2 cellular contexts compared by ENCODE assay signal in genomic region chr7:44872787-44873186, GRCh38.
TF ChIP-seq lines count a peak whose summit lies in the region.

No MANE protein-coding gene starts in this region.

TF ChIP-seq in IMR-90, 13 proteins besides CTCF, POLR2A, EP300 and RAD21:
- no peak for TF ChIP-seq CEBPB (IDR thresholded peaks at IDR 0.05; ENCODE audit: low read depth, low read length)
- no peak for TF ChIP-seq FOS (IDR thresholded peaks at IDR 0.05; ENCODE audit: low read depth, low read length)
- TF ChIP-seq ELK1 (IDR thresholded peaks at IDR 0.05; ENCODE audit: borderline replicate concordance, low read depth, low read length): no peak
- TF ChIP-seq BHLHE40 (IDR thresholded peaks at IDR 0.05; ENCODE audit: low read depth, low read length): no peak
- no peak for TF ChIP-seq SMC3 (IDR thresholded peaks at IDR 0.05; ENCODE audit: low read depth, low read length)
- no peak for TF ChIP-seq CHD1 (IDR thresholded peaks at IDR 0.05; ENCODE audit: low read depth, low read length)
- TF ChIP-seq MAFK (IDR thresholded peaks at IDR 0.05; ENCODE audit: low read depth, low read length): no peak
- no peak for TF ChIP-seq MXI1 (IDR thresholded peaks at IDR 0.05; ENCODE audit: borderline replicate concordance, low read depth, low read length)
- no peak for TF ChIP-seq RFX5 (IDR thresholded peaks at IDR 0.05; ENCODE audit: low read depth, low read length)
- TF ChIP-seq MAZ (IDR thresholded peaks at IDR 0.05; ENCODE audit: borderline replicate concordance, low read depth, low read length): no peak
- TF ChIP-seq RCOR1 (IDR thresholded peaks at IDR 0.05; ENCODE audit: insufficient replicate concordance, low read length): no peak
- TF ChIP-seq NFE2L2 (IDR thresholded peaks at IDR 0.05; ENCODE audit: low read depth, low read length): no peak

TF ChIP-seq in GM12878, 131 proteins besides CTCF, POLR2A, EP300 and RAD21:
- TF ChIP-seq KDM1A (IDR thresholded peaks at IDR 0.05; ENCODE audit: borderline replicate concordance): no peak
- no peak for TF ChIP-seq DPF2 (IDR thresholded peaks at IDR 0.05)
- TF ChIP-seq ZSCAN29 (IDR thresholded peaks at IDR 0.05): no peak
- no peak for TF ChIP-seq RB1 (IDR thresholded peaks at IDR 0.05; ENCODE audit: borderline replicate concordance)
- no peak for TF ChIP-seq SREBF1 (IDR thresholded peaks at IDR 0.05; ENCODE audit: low read length)
- TF ChIP-seq TCF12 (IDR thresholded peaks at IDR 0.05; ENCODE audit: low read depth, low read length): no peak
- TF ChIP-seq, protein P1, sequence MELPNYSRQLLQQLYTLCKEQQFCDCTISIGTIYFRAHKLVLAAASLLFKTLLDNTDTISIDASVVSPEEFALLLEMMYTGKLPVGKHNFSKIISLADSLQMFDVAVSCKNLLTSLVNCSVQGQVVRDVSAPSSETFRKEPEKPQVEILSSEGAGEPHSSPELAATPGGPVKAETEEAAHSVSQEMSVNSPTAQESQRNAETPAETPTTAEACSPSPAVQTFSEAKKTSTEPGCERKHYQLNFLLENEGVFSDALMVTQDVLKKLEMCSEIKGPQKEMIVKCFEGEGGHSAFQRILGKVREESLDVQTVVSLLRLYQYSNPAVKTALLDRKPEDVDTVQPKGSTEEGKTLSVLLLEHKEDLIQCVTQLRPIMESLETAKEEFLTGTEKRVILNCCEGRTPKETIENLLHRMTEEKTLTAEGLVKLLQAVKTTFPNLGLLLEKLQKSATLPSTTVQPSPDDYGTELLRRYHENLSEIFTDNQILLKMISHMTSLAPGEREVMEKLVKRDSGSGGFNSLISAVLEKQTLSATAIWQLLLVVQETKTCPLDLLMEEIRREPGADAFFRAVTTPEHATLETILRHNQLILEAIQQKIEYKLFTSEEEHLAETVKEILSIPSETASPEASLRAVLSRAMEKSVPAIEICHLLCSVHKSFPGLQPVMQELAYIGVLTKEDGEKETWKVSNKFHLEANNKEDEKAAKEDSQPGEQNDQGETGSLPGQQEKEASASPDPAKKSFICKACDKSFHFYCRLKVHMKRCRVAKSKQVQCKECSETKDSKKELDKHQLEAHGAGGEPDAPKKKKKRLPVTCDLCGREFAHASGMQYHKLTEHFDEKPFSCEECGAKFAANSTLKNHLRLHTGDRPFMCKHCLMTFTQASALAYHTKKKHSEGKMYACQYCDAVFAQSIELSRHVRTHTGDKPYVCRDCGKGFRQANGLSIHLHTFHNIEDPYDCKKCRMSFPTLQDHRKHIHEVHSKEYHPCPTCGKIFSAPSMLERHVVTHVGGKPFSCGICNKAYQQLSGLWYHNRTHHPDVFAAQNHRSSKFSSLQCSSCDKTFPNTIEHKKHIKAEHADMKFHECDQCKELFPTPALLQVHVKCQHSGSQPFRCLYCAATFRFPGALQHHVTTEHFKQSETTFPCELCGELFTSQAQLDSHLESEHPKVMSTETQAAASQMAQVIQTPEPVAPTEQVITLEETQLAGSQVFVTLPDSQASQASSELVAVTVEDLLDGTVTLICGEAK (IDR thresholded peaks at IDR 0.05; ENCODE audit: borderline replicate concordance): no peak
- no peak for TF ChIP-seq LARP7 (IDR thresholded peaks at IDR 0.05)
- TF ChIP-seq, protein P2, sequence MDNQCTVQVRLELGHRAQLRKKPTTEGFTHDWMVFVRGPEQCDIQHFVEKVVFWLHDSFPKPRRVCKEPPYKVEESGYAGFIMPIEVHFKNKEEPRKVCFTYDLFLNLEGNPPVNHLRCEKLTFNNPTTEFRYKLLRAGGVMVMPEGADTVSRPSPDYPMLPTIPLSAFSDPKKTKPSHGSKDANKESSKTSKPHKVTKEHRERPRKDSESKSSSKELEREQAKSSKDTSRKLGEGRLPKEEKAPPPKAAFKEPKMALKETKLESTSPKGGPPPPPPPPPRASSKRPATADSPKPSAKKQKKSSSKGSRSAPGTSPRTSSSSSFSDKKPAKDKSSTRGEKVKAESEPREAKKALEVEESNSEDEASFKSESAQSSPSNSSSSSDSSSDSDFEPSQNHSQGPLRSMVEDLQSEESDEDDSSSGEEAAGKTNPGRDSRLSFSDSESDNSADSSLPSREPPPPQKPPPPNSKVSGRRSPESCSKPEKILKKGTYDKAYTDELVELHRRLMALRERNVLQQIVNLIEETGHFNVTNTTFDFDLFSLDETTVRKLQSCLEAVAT (IDR thresholded peaks at IDR 0.05): no peak
- no peak for TF ChIP-seq ETV6 (conservative IDR thresholded peaks at IDR 0.05 in 1 of 2, IDR thresholded peaks at IDR 0.05 in 1 of 2; ENCODE audit: borderline replicate concordance in 1 of 2, low read depth in 1 of 2)
- no peak for TF ChIP-seq NKRF (conservative IDR thresholded peaks at IDR 0.05)
- no peak for TF ChIP-seq ELK1 (IDR thresholded peaks at IDR 0.05; ENCODE audit: low read depth, low read length)
- TF ChIP-seq ZNF622 (IDR thresholded peaks at IDR 0.05): no peak
- TF ChIP-seq IKZF2 (IDR thresholded peaks at IDR 0.05): no peak
- TF ChIP-seq, protein P3, sequence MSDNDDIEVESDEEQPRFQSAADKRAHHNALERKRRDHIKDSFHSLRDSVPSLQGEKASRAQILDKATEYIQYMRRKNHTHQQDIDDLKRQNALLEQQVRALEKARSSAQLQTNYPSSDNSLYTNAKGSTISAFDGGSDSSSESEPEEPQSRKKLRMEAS (IDR thresholded peaks at IDR 0.05; ENCODE audit: low read depth, low read length): no peak
